23 cellular contexts compared by ENCODE assay signal in the genomic region with DNA sequence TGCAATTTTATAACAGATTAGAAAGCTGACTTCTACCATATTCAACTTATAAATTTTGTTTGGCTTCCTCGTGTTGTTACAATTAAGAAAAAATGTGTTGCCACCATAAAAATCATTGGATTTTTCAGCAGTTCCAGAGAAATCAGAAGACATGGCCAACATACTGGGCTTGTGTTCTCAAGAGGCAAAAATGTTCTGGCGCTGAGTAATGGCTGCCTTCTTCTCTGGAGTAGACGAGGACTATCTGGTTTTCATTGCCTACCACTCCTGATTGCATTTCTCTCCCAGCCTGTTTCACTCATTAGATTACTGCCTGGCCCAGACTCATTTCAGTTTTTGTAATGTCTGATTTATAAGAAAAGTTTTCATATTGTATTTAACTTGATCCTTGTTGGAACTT.
DNase-seq lines count a peak whose midpoint lies in the region; ATAC-seq and TF ChIP-seq lines count a peak whose summit lies in the region.
"Had no signal": no experiment of that assay in that cellular context is flagged by ENCODE, and none has a peak within 500 bp of the region (broad histone marks: within the 10 kb centered on the region; RNA-seq: fewer than 3 reads in every experiment).

No MANE protein-coding gene starts in this region.

- 83% methylated on average over 3 of the region's 3 CpGs for WGBS in esophagus muscularis mucosa
- 55 to 57% methylated on average over 3 of the region's 3 CpGs for WGBS in testis, 2 donors

- H3K9me3 ChIP-seq in esophagus muscularis mucosa, result no peaks in the 10 kb centered on the region
- no peaks in the 10 kb centered on the region for H3K9me3 ChIP-seq in right atrium auricular region
- H3K9me3 ChIP-seq in testis, result no peaks in the 10 kb centered on the region
- no peaks in the 10 kb centered on the region for H3K9me3 ChIP-seq in upper lobe of right lung
- no peaks in the 10 kb centered on the region for H3K9me3 ChIP-seq in A673 (ENCODE audit: low read depth, low read length, poor library complexity, severe bottlenecking)
- H3K9me3 ChIP-seq: colonic mucosa, neutrophil had no signal

- no peak for ATAC-seq in effector memory CD8-positive, alpha-beta T cell (replicated peaks)
- no peak for ATAC-seq in upper lobe of right lung

- H3K27ac ChIP-seq in esophagus muscularis mucosa (replicated peaks in 1 of 4) (peak overlapping the region; percentile 77 to 81 (median 79)), right atrium auricular region (peak overlapping the region; percentile 49 to 57), testis (peak overlapping the region; percentile 90 to 92), upper lobe of right lung (no peak overlapping the region), A673 (ENCODE audit: low read depth, low read length, poor library complexity, severe bottlenecking) (no peak overlapping the region)
- H3K27ac ChIP-seq: C4-2B, colonic mucosa, HL-60, neutrophil, RWPE1 had no signal

- peak overlapping the region; percentile 63 for H3K4me3 Mint-ChIP-seq in HFFc6
- H3K4me3 Mint-ChIP-seq in effector memory CD8-positive, alpha-beta T cell, result no peak overlapping the region
- H3K4me3 Mint-ChIP-seq: activated naive CD8-positive, alpha-beta T cell treated with anti-CD3 and anti-CD28 coated beads, Interleukin-2, amount 10 ng/mL, durations not matched to agents 7 days and 5 days; brain; memory B cell; WTC11 had no signal

- no peak for TF ChIP-seq POLR2A in esophagus muscularis mucosa (IDR thresholded peaks at IDR 0.05; ENCODE audit: low read depth)
- no peak for TF ChIP-seq POLR2A in testis (IDR thresholded peaks at IDR 0.05)

- intact Hi-C loops in esophagus muscularis mucosa (cut with DNase I), result no loop called here
- intact Hi-C loops in testis (cut with DNase I; ENCODE audit: low total_unique reads), result no loop called here
- intact Hi-C loops in upper lobe of right lung (cut with DNase I), result no loop called here
- intact Hi-C loops in A673 (cut with micrococcal nuclease; ENCODE audit: unreplicated experiment), result no loop called here

- H3K9me3 Mint-ChIP-seq in HFFc6, result 0 out of 2 replicates have a peak, but pooled peaks cover 4% of the 10 kb centered on the region
- H3K9me3 Mint-ChIP-seq in effector memory CD8-positive, alpha-beta T cell, result no peaks in the 10 kb centered on the region
- H3K9me3 Mint-ChIP-seq: activated naive CD8-positive, alpha-beta T cell treated with anti-CD3 and anti-CD28 coated beads, Interleukin-2, amount 10 ng/mL, durations not matched to agents 7 days and 5 days; activated T-helper 2 cell treated with anti-CD3 and anti-CD28 coated beads, Interferon-gamma antibody, Interleukin-2, Interleukin-4, amounts not matched to agents 10 μg/mL and 5 μg/mL and 100 μg/mL, durations not matched to agents 14 hours and 24 hours and 36 hours; memory B cell had no signal

- H3K36me3 ChIP-seq in esophagus muscularis mucosa (peaks cover 0 to 18% (median 4%) of the 10 kb centered on the region in 4 donors), right atrium auricular region (peaks cover 7% of the 10 kb centered on the region), testis (ENCODE audit: low read depth, missing control alignments) (no peaks in the 10 kb centered on the region), upper lobe of right lung (no peaks in the 10 kb centered on the region), A673 (ENCODE audit: insufficient read depth, low read length, poor library complexity, severe bottlenecking) (no peaks in the 10 kb centered on the region)
- H3K36me3 ChIP-seq: colonic mucosa, neutrophil had no signal

- no peak for TF ChIP-seq CTCF in HFFc6 (IDR thresholded peaks at IDR 0.05)
- no peak for TF ChIP-seq CTCF in esophagus muscularis mucosa (IDR thresholded peaks at IDR 0.05)
- no peak for TF ChIP-seq CTCF in right atrium auricular region (IDR thresholded peaks at IDR 0.05)
- TF ChIP-seq CTCF in testis (IDR thresholded peaks at IDR 0.05), result no peak
- TF ChIP-seq CTCF in upper lobe of right lung (IDR thresholded peaks at IDR 0.05), result no peak
- no peak for TF ChIP-seq CTCF in A673 (conservative IDR thresholded peaks at IDR 0.05; ENCODE audit: low read depth, low read length)

- CTCF ChIA-PET in A673 (lab: Charles Lee), result no interaction called here

- DNase-seq in HFFc6 (peak; percentile 17), esophagus muscularis mucosa (ENCODE audit: extremely low spot score) (no peak), right atrium auricular region (ENCODE audit: low spot score) (no peak), testis (no peak), upper lobe of right lung (no peak), NCI-H748 treated with DMSO at 0.1 percent for 48 hours (lab: John Stamatoyannopoulos, UW) (no peak), A673 (ENCODE audit: low spot score) (no peak)
- DNase-seq in effector memory CD8-positive, alpha-beta T cell, result no peak
- DNase-seq: activated CD4-positive, alpha-beta T cell treated with anti-CD3 and anti-CD28 coated beads, Interleukin-2, amount 50 U/mL, for 4 hours; activated naive CD8-positive, alpha-beta T cell treated with anti-CD3 and anti-CD28 coated beads, Interleukin-2, amount 10 ng/mL, durations not matched to agents 7 days and 5 days; colonic mucosa; H7; head of caudate nucleus; NCI-H1694 treated with DMSO at 0.1 percent for 48 hours; T1000 had no signal

- H3K27me3 ChIP-seq in esophagus muscularis mucosa (no peaks in the 10 kb centered on the region), right atrium auricular region (no peaks in the 10 kb centered on the region), testis (no peaks in the 10 kb centered on the region), upper lobe of right lung (no peaks in the 10 kb centered on the region), A673 (replicated peaks; ENCODE audit: insufficient read depth, low read depth, low read length, poor library complexity) (no peaks in the 10 kb centered on the region)
- H3K27me3 ChIP-seq: colonic mucosa, neutrophil had no signal

- H3K4me1 ChIP-seq in esophagus muscularis mucosa, result peaks cover 32 to 85% (median 69%) of the 10 kb centered on the region in 4 donors
- peaks cover 0 to 43% of the 10 kb centered on the region in 2 donors for H3K4me1 ChIP-seq in right atrium auricular region
- H3K4me1 ChIP-seq in testis, result peaks cover 53% of the 10 kb centered on the region
- peaks cover 6% of the 10 kb centered on the region for H3K4me1 ChIP-seq in upper lobe of right lung
- peaks cover 7% of the 10 kb centered on the region for H3K4me1 ChIP-seq in A673 (ENCODE audit: insufficient read depth, low read length, poor library complexity, severe bottlenecking)
- H3K4me1 ChIP-seq: colonic mucosa had no signal

- no peak overlapping the region for H3K4me3 ChIP-seq in esophagus muscularis mucosa
- no peak overlapping the region for H3K4me3 ChIP-seq in right atrium auricular region
- H3K4me3 ChIP-seq in testis, result no peak overlapping the region
- no peak overlapping the region for H3K4me3 ChIP-seq in upper lobe of right lung
- H3K4me3 ChIP-seq in A673 (ENCODE audit: low read depth, low read length, poor library complexity, severe bottlenecking), result no peak overlapping the region
- H3K4me3 ChIP-seq: colonic mucosa had no signal

- peaks cover 43% of the 10 kb centered on the region for H3K36me3 Mint-ChIP-seq in HFFc6 (ENCODE audit: low read depth)
- no peaks in the 10 kb centered on the region for H3K36me3 Mint-ChIP-seq in effector memory CD8-positive, alpha-beta T cell (ENCODE audit: insufficient read depth)
- H3K36me3 Mint-ChIP-seq: activated naive CD8-positive, alpha-beta T cell treated with anti-CD3 and anti-CD28 coated beads, Interleukin-2, amount 10 ng/mL, durations not matched to agents 7 days and 5 days; brain; memory B cell had no signal

- peaks cover 32% of the 10 kb centered on the region for H3K4me1 Mint-ChIP-seq in HFFc6 (ENCODE audit: low read depth)
- peaks cover 4% of the 10 kb centered on the region in 2 donors for H3K4me1 Mint-ChIP-seq in effector memory CD8-positive, alpha-beta T cell (ENCODE audit: low read depth in 2 of 2)
- H3K4me1 Mint-ChIP-seq: activated naive CD8-positive, alpha-beta T cell treated with anti-CD3 and anti-CD28 coated beads, Interleukin-2, amount 10 ng/mL, durations not matched to agents 7 days and 5 days; memory B cell had no signal

- peaks cover 1% of the 10 kb centered on the region; the same call in 1 of the 2 replicates for H3K27me3 Mint-ChIP-seq in HFFc6 (ENCODE audit: insufficient read depth)
- H3K27me3 Mint-ChIP-seq in effector memory CD8-positive, alpha-beta T cell, result no peaks in the 10 kb centered on the region
- H3K27me3 Mint-ChIP-seq: memory B cell had no signal

- POLR2A ChIA-PET in A673 (lab: Charles Lee; ENCODE audit: low non-redundant PET), result no interaction called here

- peak overlapping the region; percentile 88 for H3K27ac Mint-ChIP-seq in HFFc6
- H3K27ac Mint-ChIP-seq in effector memory CD8-positive, alpha-beta T cell, result no peak overlapping the region
- H3K27ac Mint-ChIP-seq: activated naive CD8-positive, alpha-beta T cell treated with anti-CD3 and anti-CD28 coated beads, Interleukin-2, amount 10 ng/mL, durations not matched to agents 7 days and 5 days; activated T-helper 2 cell treated with anti-CD3 and anti-CD28 coated beads, Interferon-gamma antibody, Interleukin-2, Interleukin-4, amounts not matched to agents 10 μg/mL and 5 μg/mL and 100 μg/mL, durations not matched to agents 14 hours and 24 hours and 36 hours; memory B cell; WTC11 had no signal

- BruUV-seq in A673 (replicated peaks; lab: Mats Ljungman, UMichigan), result no TSS peak

- TF ChIP-seq EP300 in esophagus muscularis mucosa (IDR thresholded peaks at IDR 0.05), result no peak

Comparison
In these comparisons a context has a peak if more than half of its experiments do, and no peak if none do; other contexts are left out.
1. H3K27ac ChIP-seq: peak in esophagus muscularis mucosa (4 of 4), right atrium auricular region (2 of 2) and testis (2 of 2); none in upper lobe of right lung (single experiment) and A673 (single experiment).